In genomic region chr5:88158056-88158455, GRCh38 we compare ENCODE assay signal across 29 cellular contexts.
"Had no signal": no experiment of that assay in that cellular context is flagged by ENCODE, and none has a peak within 500 bp of the region (broad histone marks: within the 10 kb centered on the region; RNA-seq: fewer than 3 reads in every experiment).

No MANE protein-coding gene starts in this region.

- H3K9me3 Mint-ChIP-seq: natural killer cell; stimulated activated naive CD8-positive, alpha-beta T cell treated with anti-CD3 and anti-CD28 coated beads, Interleukin-15, amount 100 ng/mL, for 72 hours; type B pancreatic cell had no signal

- FAIRE-seq: pancreas had no signal

- H3K27me3 ChIP-seq: neutrophil, right atrium auricular region, testis, upper lobe of right lung, uterus had no signal

- DNase-seq: naive thymus-derived CD4-positive, alpha-beta T cell; natural killer cell; pancreas; retina; spleen; stimulated activated CD4-positive, alpha-beta T cell treated with anti-CD3 and anti-CD28 coated beads, Interleukin-12 subunit alpha, Interleukin-12 subunit beta, amount 100 ng/mL, for 4 hours; stimulated activated CD4-positive, alpha-beta T cell treated with anti-CD3 and anti-CD28 coated beads, Interleukin-1b, Interleukin-23, amount 100 ng/mL, for 48 hours; stimulated activated CD4-positive, alpha-beta T cell treated with anti-CD3 and anti-CD28 coated beads, Interleukin-4, amount 100 ng/mL, for 1 hour; stimulated activated CD4-positive, alpha-beta T cell treated with anti-CD3 and anti-CD28 coated beads, Interleukin-4, amount 100 ng/mL, for 4 hours; stimulated activated CD8-positive, alpha-beta memory T cell treated with anti-CD3 and anti-CD28 coated beads, Interleukin-4, amount 100 ng/mL, for 48 hours; stimulated activated naive CD4-positive, alpha-beta T cell; stimulated activated naive CD8-positive, alpha-beta T cell treated with anti-CD3 and anti-CD28 coated beads, Interleukin-15, amount 100 ng/mL, for 72 hours; stimulated activated naive CD8-positive, alpha-beta T cell treated with anti-CD3 and anti-CD28 coated beads, Interleukin-15, Interleukin-2, amounts not matched to agents 100 U/mL and 50 U/mL, for 24 hours; substantia nigra; testis; tibial artery; transverse colon; upper lobe of right lung; uterus had no signal

- H3K4me1 Mint-ChIP-seq: naive thymus-derived CD4-positive, alpha-beta T cell; natural killer cell; nephron; stimulated activated memory B cell treated with anti-CD40 and anti-IgM and Interleukin-4, amounts not matched to agents 10 μg/mL and 1 μg/mL and 100 μg/mL, for 72 hours; stimulated activated naive CD8-positive, alpha-beta T cell treated with anti-CD3 and anti-CD28 coated beads, Interleukin-15, amount 100 ng/mL, for 72 hours had no signal

- ATAC-seq: naive thymus-derived CD4-positive, alpha-beta T cell; natural killer cell; pancreas; sciatic nerve; stimulated activated naive CD8-positive, alpha-beta T cell treated with anti-CD3 and anti-CD28 coated beads, Interleukin-15, amount 100 ng/mL, for 72 hours; stimulated activated naive CD8-positive, alpha-beta T cell treated with anti-CD3 and anti-CD28 coated beads, Interleukin-15, Interleukin-2, amounts not matched to agents 100 U/mL and 50 U/mL, for 24 hours; upper lobe of right lung had no signal

- H3K9me3 ChIP-seq: neutrophil, pancreas, prostate gland, suprapubic skin, testis, tibial artery, transverse colon, upper lobe of right lung, uterus had no signal

- H3K27ac ChIP-seq: neutrophil, pancreas, prostate gland, right atrium auricular region, skin epidermis, spleen, suprapubic skin, testis, tibial artery, transverse colon, upper lobe of right lung, uterus had no signal

- H3K36me3 Mint-ChIP-seq: naive thymus-derived CD4-positive, alpha-beta T cell; natural killer cell; stimulated activated memory B cell treated with anti-CD40 and anti-IgM and Interleukin-4, amounts not matched to agents 10 μg/mL and 1 μg/mL and 100 μg/mL, for 72 hours; type B pancreatic cell had no signal

- H3K4me3 Mint-ChIP-seq: naive thymus-derived CD4-positive, alpha-beta T cell; natural killer cell; nephron; stimulated activated memory B cell treated with anti-CD40 and anti-IgM and Interleukin-4, amounts not matched to agents 10 μg/mL and 1 μg/mL and 100 μg/mL, for 72 hours; stimulated activated naive CD8-positive, alpha-beta T cell treated with anti-CD3 and anti-CD28 coated beads, Interleukin-15, amount 100 ng/mL, for 72 hours; type B pancreatic cell had no signal

- H3K4me1 ChIP-seq: pancreas, prostate gland, right atrium auricular region, spleen, suprapubic skin, testis, tibial artery, transverse colon, upper lobe of right lung, uterus had no signal

- H3K36me3 ChIP-seq: neutrophil, pancreas, prostate gland, right atrium auricular region, spleen, suprapubic skin, tibial artery, transverse colon, upper lobe of right lung, uterus had no signal

- H3K4me2 ChIP-seq: smooth muscle cell had no signal

- H3K27ac Mint-ChIP-seq: naive thymus-derived CD4-positive, alpha-beta T cell; natural killer cell; nephron; stimulated activated memory B cell treated with anti-CD40 and anti-IgM and Interleukin-4, amounts not matched to agents 10 μg/mL and 1 μg/mL and 100 μg/mL, for 72 hours; stimulated activated naive CD8-positive, alpha-beta T cell treated with anti-CD3 and anti-CD28 coated beads, Interleukin-15, amount 100 ng/mL, for 72 hours; type B pancreatic cell had no signal

- H3K4me3 ChIP-seq: pancreas, prostate gland, right atrium auricular region, skin epidermis, smooth muscle cell, spleen, suprapubic skin, testis, tibial artery, transverse colon, upper lobe of right lung, uterus had no signal
